Comparison of ENCODE assay signal across 8 cellular contexts in genomic region chr9:69971643-69972449, GRCh38.
A peak's percentile ranks its signal among the peaks of the same experiment; 100 is the strongest.
DNase-seq lines count a peak whose midpoint lies in the region; ATAC-seq, FAIRE-seq and TF ChIP-seq lines count a peak whose summit lies in the region.

No MANE protein-coding gene starts in this region.

- H3K4me1 ChIP-seq in HAP-1 (peaks cover 7% of the 10 kb centered on the region), HepG2 (ENCODE audit: insufficient read depth, low read length) (no peaks in the 10 kb centered on the region)

- H3K27me3 ChIP-seq in HAP-1 (ENCODE audit: low read depth): no peaks in the 10 kb centered on the region
- peaks cover 3 to 13% of the 10 kb centered on the region in 2 experiments; a peak in 2 of 5 replicates for H3K27me3 ChIP-seq in HepG2 (ENCODE audit: control insufficient read depth in 1 of 2, insufficient read depth in 2 of 2, low read length in 2 of 2)

- no peaks in the 10 kb centered on the region for H3K79me2 ChIP-seq in HepG2 (ENCODE audit: insufficient read depth, low read length)

- CTCF ChIA-PET in HepG2 (lab: Yijun Ruan, JAX; ENCODE audit: low intra/inter-chr PET ratio, low total read pairs): interaction anchor here (1.1 to 2.3 kb wide), 4 partner anchors 139 to 630 kb away, joined by 3 to 17 read pairs (median 12); no protein-coding TSS in a partner anchor

- H3K27ac ChIP-seq in HepG2 (ENCODE audit: extremely low read length, insufficient read depth, low read length): no peak overlapping the region

- TF ChIP-seq RAD21 in HepG2 (CRISPR knock-in tag; IDR thresholded peaks at IDR 0.05): peak; percentile 65

- ATAC-seq in HepG2 (peak; percentile 91), HG02571 (IDR thresholded peaks at IDR 0.05; ENCODE audit: unreplicated experiment) (no peak)

- H3K4me3 ChIP-seq in HAP-1 (no peak overlapping the region), HepG2 (replicated peaks in 1 of 3; ENCODE audit: insufficient read depth in 1 of 3, low read depth in 2 of 3, low read length in 3 of 3) (no peak overlapping the region)

- H2AFZ ChIP-seq in HepG2 (ENCODE audit: low read length): no peak overlapping the region

- H3K9ac ChIP-seq in HepG2 (ENCODE audit: insufficient read depth, low read depth, low read length): no peak overlapping the region

- H3K36me3 ChIP-seq in HAP-1 (replicated peaks): no peaks in the 10 kb centered on the region
- H3K36me3 ChIP-seq in HepG2 (replicated peaks in 1 of 2; ENCODE audit: control insufficient read depth in 1 of 2, insufficient read depth in 2 of 2, low read length in 2 of 2): no peaks in the 10 kb centered on the region

- no peak for TF ChIP-seq POLR2A in HepG2 (IDR thresholded peaks at IDR 0.05; ENCODE audit: insufficient read depth in 1 of 2, low read depth in 2 of 2, low read length in 2 of 2)

- TF ChIP-seq EP300 in HepG2 (IDR thresholded peaks at IDR 0.05; ENCODE audit: low read depth in 2 of 2, low read length in 2 of 2) (no peak), HepG2 (CRISPR knock-in tag; IDR thresholded peaks at IDR 0.05; ENCODE audit: borderline replicate concordance) (no peak)

- in situ Hi-C loops in HAP-1 (cut with MboI; ENCODE audit: low sequenced_read_pairs) (loop anchor here (5.0 to 25.0 kb wide), 2 partner anchors 135 to 615 kb away; no protein-coding TSS in a partner anchor), HepG2 (cut with HindIII; ENCODE audit: extremely low pct_ligation_motif_present, low pct_unique_long_range_greater_than_20kb) (loop anchor here (5.0 to 10.0 kb wide), 3 partner anchors 140 to 630 kb away; no protein-coding TSS in a partner anchor)

- DNase-seq in DMS 273 treated with DMSO at 0.1 percent for 48 hours (lab: John Stamatoyannopoulos, UW) (peak; percentile 6), HAP-1 (ENCODE audit: low spot score in 2 of 2) (peak; percentile 60 to 84), NCI-H2029 treated with DMSO at 0.1 percent for 48 hours (lab: John Stamatoyannopoulos, UW) (peak; percentile 66), dermis microvascular lymphatic vessel endothelial cell (ENCODE audit: low read depth in 2 of 2) (peak; percentile 22 to 68), HepG2 (ENCODE audit: low spot score) (peak; percentile 27)
- DNase-seq in activated CD4-positive, alpha-beta T cell treated with anti-CD3 and anti-CD28 coated beads for 1 hour: peak; percentile 13
- peak; percentile 2 to 3 (median 2) for DNase-seq in stimulated activated CD4-positive, alpha-beta T cell treated with anti-CD3 and anti-CD28 coated beads, TNF-alpha, amount 100 ng/mL, for 4 hours (ENCODE audit: low read depth in 3 of 3)

- H3K4me2 ChIP-seq in HepG2 (ENCODE audit: low read depth, low read length): no peak overlapping the region

- no peaks in the 10 kb centered on the region for H4K20me1 ChIP-seq in HepG2 (ENCODE audit: insufficient read depth, low read length)

- TF ChIP-seq CTCF in HepG2 (CRISPR knock-in tag; IDR thresholded peaks at IDR 0.05): peak; percentile 90

- POLR2A ChIA-PET in HepG2 (lab: Yijun Ruan, JAX): no interaction called here

- FAIRE-seq in HepG2 (lab: Jason Lieb, UNC): peak; percentile 72

- intact Hi-C loops in HepG2 (cut with micrococcal nuclease; ENCODE audit: unreplicated experiment): loop anchor here (1.0 to 5.0 kb wide), 3 partner anchors 141 to 510 kb away; no protein-coding TSS in a partner anchor

- no peaks in the 10 kb centered on the region for H3K9me3 ChIP-seq in HAP-1
- no peaks in the 10 kb centered on the region for H3K9me3 ChIP-seq in HepG2 (ENCODE audit: low read length)

- no TSS peak for BruUV-seq in HepG2 (replicated peaks; lab: Mats Ljungman, UMichigan)

- WGBS in HepG2 (ENCODE audit: low lambda C conversion rate): 30% methylated on average over 15 of the region's 16 CpGs

TF ChIP-seq in HepG2, 621 proteins besides CTCF, POLR2A, EP300 and RAD21:
- TF ChIP-seq ZNF652 (CRISPR knock-in tag; IDR thresholded peaks at IDR 0.05; ENCODE audit: borderline replicate concordance, low read depth) (no peak), NFKBIZ (CRISPR knock-in tag; IDR thresholded peaks at IDR 0.05) (no peak), SMC3 (IDR thresholded peaks at IDR 0.05; ENCODE audit: low read length) (peak; percentile 83), STAG1 (CRISPR knock-in tag; IDR thresholded peaks at IDR 0.05) (peak; percentile 89), XRCC5 (optimal IDR thresholded peaks at IDR 0.05; ENCODE audit: low read length) (peak; percentile 33)
TF ChIP-seq in HepG2: peak in this region for 3.

Comparison
In these comparisons a context has a peak if more than half of its experiments do, and no peak if none do; other contexts are left out.
1. DNase-seq: peak in every context shown above with its lines; median percentile 72 in HAP-1; 66 in NCI-H2029 treated with DMSO at 0.1 percent for 48 hours; 45 in dermis microvascular lymphatic vessel endothelial cell; 27 in HepG2; 13 in activated CD4-positive, alpha-beta T cell treated with anti-CD3 and anti-CD28 coated beads for 1 hour; 6 in DMS 273 treated with DMSO at 0.1 percent for 48 hours; 2 in stimulated activated CD4-positive, alpha-beta T cell treated with anti-CD3 and anti-CD28 coated beads, TNF-alpha, amount 100 ng/mL, for 4 hours.